ENCODE assay signal across 19 cellular contexts in the genomic region with DNA sequence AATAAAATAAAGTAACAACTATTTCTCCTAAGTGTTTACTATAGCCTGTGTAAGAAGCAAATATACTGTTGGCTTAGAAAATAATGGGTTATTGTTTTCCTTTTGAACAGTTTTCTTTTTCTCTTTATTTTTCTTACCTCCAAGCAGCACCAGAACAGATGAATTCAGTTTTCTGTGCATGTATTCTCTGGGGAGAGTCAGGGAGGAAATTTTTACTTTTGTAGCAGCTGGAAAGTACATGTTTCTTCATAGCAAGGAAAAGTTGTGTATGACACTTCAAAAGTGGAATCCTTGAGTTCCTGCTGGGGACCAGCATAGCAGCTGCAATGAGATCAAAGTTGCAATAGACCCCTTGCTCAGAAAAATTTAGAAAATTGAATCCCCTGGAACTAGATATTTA.
"Had no signal": no experiment of that assay in that cellular context is flagged by ENCODE, and none has a peak within 500 bp of the region (broad histone marks: within the 10 kb centered on the region; RNA-seq: fewer than 3 reads in every experiment).

No MANE protein-coding gene starts in this region.

- H3K9me3 ChIP-seq: gastrocnemius medialis, lower lobe of right lung, prostate gland, right atrium auricular region, sigmoid colon, spleen, testis, tibial artery had no signal

- H3K36me3 ChIP-seq: gastrocnemius medialis, lower lobe of right lung, prostate gland, right atrium auricular region, sigmoid colon, spleen, tibial artery had no signal

- H3K27ac ChIP-seq: dorsolateral prefrontal cortex, gastrocnemius medialis, lower lobe of right lung, prostate gland, right atrium auricular region, sigmoid colon, spleen, testis, tibial artery had no signal

- H3K4me3 ChIP-seq: dorsolateral prefrontal cortex, gastrocnemius medialis, lower lobe of right lung, prostate gland, right atrium auricular region, sigmoid colon, spleen, testis, tibial artery had no signal

- H3K4me1 ChIP-seq: gastrocnemius medialis, lower lobe of right lung, prostate gland, spleen, testis had no signal

- H3K27me3 ChIP-seq: gastrocnemius medialis, right atrium auricular region, sigmoid colon, spleen, testis, tibial artery had no signal

- DNase-seq: dorsolateral prefrontal cortex; effector CD4-positive, alpha-beta T cell; foreskin fibroblast; gastrocnemius medialis; head of caudate nucleus; left ventricle myocardium superior; lower lobe of right lung; naive thymus-derived CD8-positive, alpha-beta T cell; nephron progenitor cell; nucleus accumbens; sigmoid colon; spleen; stimulated activated CD4-positive, alpha-beta T cell treated with anti-CD3 and anti-CD28 coated beads, Interleukin-4, amount 100 ng/mL, for 4 hours; stimulated activated naive CD8-positive, alpha-beta T cell treated with anti-CD3 and anti-CD28 coated beads, Interleukin-15, Interleukin-2, amounts not matched to agents 100 U/mL and 50 U/mL, for 24 hours; substantia nigra; testis; tibial artery had no signal
